Comparison of ENCODE assay signal across 15 cellular contexts in the genomic region with DNA sequence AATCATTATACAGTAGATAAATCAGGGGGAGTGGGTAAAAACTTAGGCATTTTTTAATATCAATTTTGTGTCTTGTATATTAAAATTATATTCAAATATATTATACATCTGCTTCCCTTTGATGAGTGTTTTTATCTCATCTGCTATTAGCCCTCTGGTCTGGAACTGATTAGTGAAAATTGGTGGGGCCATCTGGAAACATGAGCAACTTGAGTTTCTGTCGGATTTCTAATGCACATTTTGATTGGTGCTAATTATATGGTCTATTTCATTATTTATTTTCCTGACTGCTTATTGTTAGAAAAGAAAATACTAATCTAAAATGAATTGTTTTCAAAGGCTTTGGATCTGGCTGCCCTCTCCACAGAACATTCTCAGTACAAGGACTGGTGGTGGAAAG. TPM values are rescaled to one million over a fixed set of nuclear protein-coding genes. Genes with fewer than 3 reads are reported as not detected.
DNase-seq lines count a peak whose midpoint lies in the region; ATAC-seq and TF ChIP-seq lines count a peak whose summit lies in the region.
"Had no signal": no experiment of that assay in that cellular context is flagged by ENCODE, and none has a peak within 500 bp of the region (broad histone marks: within the 10 kb centered on the region; RNA-seq: fewer than 3 reads in every experiment).

No MANE protein-coding gene starts in this region.

- H3K27me3 ChIP-seq in thyroid gland: no peaks in the 10 kb centered on the region
- H3K27me3 ChIP-seq: BLaER1 treated with 17β-estradiol and CSF1 and Interleukin-3, amounts not matched to agents 10 nM and 100 nM had no signal

- WGBS in thyroid gland, 2 donors: 71 to 79% methylated on average over 1 of the region's 1 CpG

- H3K4me1 ChIP-seq in thyroid gland: peaks cover 0 to 15% of the 10 kb centered on the region in 2 donors
- H3K4me1 ChIP-seq: BLaER1 treated with 17β-estradiol and CSF1 and Interleukin-3, amounts not matched to agents 10 nM and 100 nM had no signal

- H3K36me3 ChIP-seq in thyroid gland: no peaks in the 10 kb centered on the region

- H3K4me3 ChIP-seq in thyroid gland (replicated peaks in 1 of 3): no peak overlapping the region
- H3K4me3 ChIP-seq: BLaER1 treated with 17β-estradiol and CSF1 and Interleukin-3, amounts not matched to agents 10 nM and 100 nM had no signal

- ATAC-seq in SK-N-SH treated with all-trans-retinoic acid at 6 μM for 48 hours (peak; percentile 66), HG02623 (IDR thresholded peaks at IDR 0.05; ENCODE audit: unreplicated experiment) (no peak)
- ATAC-seq: HCT116 had no signal

- DNase-seq in DMS79 treated with DMSO at 0.1 percent for 48 hours (lab: John Stamatoyannopoulos, UW): peak; percentile 68
- no peak for DNase-seq in DMS79 (lab: John Stamatoyannopoulos, UW)
- peak; percentile 83 to 88 for DNase-seq in NCI-H524 (lab: John Stamatoyannopoulos, UW)
- DNase-seq in thyroid gland: no peak
- DNase-seq in SKM-1 treated with dmso at 0.1 percent for 144 hours (lab: John Stamatoyannopoulos, UW; ENCODE audit: unreplicated experiment): no peak
- DNase-seq: 8988T; AML-193; Calu3; CD4-positive, CD25-positive, alpha-beta regulatory T cell; DMS153; GF-D8 had no signal

- TF ChIP-seq CTCF in thyroid gland (IDR thresholded peaks at IDR 0.05): no peak

- H3K27ac ChIP-seq in thyroid gland: peak overlapping the region in 2 of 3 donors; percentile 11 to 88
- H3K27ac ChIP-seq: BLaER1 treated with 17β-estradiol and CSF1 and Interleukin-3, amounts not matched to agents 10 nM and 100 nM had no signal

- intact Hi-C loops in thyroid gland (cut with DNase I): no loop called here

- H3K9me3 ChIP-seq in thyroid gland: no peaks in the 10 kb centered on the region
- H3K9me3 ChIP-seq: BLaER1 treated with 17β-estradiol and CSF1 and Interleukin-3, amounts not matched to agents 10 nM and 100 nM had no signal

- TF ChIP-seq POLR2A in thyroid gland (IDR thresholded peaks at IDR 0.05): no peak

TF ChIP-seq in SK-N-SH treated with all-trans-retinoic acid at 6 μM for 48 hours, 23 proteins besides CTCF, POLR2A, EP300 and RAD21 (continues in another document):
- TF ChIP-seq, protein P1, sequence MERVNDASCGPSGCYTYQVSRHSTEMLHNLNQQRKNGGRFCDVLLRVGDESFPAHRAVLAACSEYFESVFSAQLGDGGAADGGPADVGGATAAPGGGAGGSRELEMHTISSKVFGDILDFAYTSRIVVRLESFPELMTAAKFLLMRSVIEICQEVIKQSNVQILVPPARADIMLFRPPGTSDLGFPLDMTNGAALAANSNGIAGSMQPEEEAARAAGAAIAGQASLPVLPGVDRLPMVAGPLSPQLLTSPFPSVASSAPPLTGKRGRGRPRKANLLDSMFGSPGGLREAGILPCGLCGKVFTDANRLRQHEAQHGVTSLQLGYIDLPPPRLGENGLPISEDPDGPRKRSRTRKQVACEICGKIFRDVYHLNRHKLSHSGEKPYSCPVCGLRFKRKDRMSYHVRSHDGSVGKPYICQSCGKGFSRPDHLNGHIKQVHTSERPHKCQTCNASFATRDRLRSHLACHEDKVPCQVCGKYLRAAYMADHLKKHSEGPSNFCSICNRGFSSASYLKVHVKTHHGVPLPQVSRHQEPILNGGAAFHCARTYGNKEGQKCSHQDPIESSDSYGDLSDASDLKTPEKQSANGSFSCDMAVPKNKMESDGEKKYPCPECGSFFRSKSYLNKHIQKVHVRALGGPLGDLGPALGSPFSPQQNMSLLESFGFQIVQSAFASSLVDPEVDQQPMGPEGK (CRISPR knock-in tag; IDR thresholded peaks at IDR 0.05; ENCODE audit: borderline replicate concordance): no peak
- TF ChIP-seq ESRRG (CRISPR knock-in tag; IDR thresholded peaks at IDR 0.05) (no peak), ARNTL (CRISPR knock-in tag; IDR thresholded peaks at IDR 0.05; ENCODE audit: borderline replicate concordance, low read depth) (no peak), ZFP30 (CRISPR knock-in tag; IDR thresholded peaks at IDR 0.05) (no peak), ZNF8 (CRISPR knock-in tag; IDR thresholded peaks at IDR 0.05) (no peak), ZNF70 (CRISPR knock-in tag; IDR thresholded peaks at IDR 0.05) (no peak), ISL1 (CRISPR knock-in tag; IDR thresholded peaks at IDR 0.05) (peak; percentile 74), OSR1 (CRISPR knock-in tag; IDR thresholded peaks at IDR 0.05) (no peak), PPARA (CRISPR knock-in tag; IDR thresholded peaks at IDR 0.05; ENCODE audit: borderline replicate concordance) (no peak), SNAI2 (CRISPR knock-in tag; IDR thresholded peaks at IDR 0.05) (no peak), BACH2 (CRISPR knock-in tag; IDR thresholded peaks at IDR 0.05; ENCODE audit: borderline replicate concordance) (no peak), CSDC2 (CRISPR knock-in tag; IDR thresholded peaks at IDR 0.05) (no peak), TOX (CRISPR knock-in tag; IDR thresholded peaks at IDR 0.05; ENCODE audit: borderline replicate concordance) (no peak), RARB (CRISPR knock-in tag; IDR thresholded peaks at IDR 0.05) (no peak), ZC3H10 (CRISPR knock-in tag; IDR thresholded peaks at IDR 0.05) (no peak), ZFP3 (CRISPR knock-in tag; IDR thresholded peaks at IDR 0.05) (no peak), TCF4 (CRISPR knock-in tag; IDR thresholded peaks at IDR 0.05; ENCODE audit: borderline replicate concordance) (peak; percentile 100)
- TF ChIP-seq, protein P2, sequence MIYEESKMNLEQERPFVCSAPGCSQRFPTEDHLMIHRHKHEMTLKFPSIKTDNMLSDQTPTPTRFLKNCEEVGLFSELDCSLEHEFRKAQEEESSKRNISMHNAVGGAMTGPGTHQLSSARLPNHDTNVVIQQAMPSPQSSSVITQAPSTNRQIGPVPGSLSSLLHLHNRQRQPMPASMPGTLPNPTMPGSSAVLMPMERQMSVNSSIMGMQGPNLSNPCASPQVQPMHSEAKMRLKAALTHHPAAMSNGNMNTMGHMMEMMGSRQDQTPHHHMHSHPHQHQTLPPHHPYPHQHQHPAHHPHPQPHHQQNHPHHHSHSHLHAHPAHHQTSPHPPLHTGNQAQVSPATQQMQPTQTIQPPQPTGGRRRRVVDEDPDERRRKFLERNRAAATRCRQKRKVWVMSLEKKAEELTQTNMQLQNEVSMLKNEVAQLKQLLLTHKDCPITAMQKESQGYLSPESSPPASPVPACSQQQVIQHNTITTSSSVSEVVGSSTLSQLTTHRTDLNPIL (CRISPR knock-in tag; IDR thresholded peaks at IDR 0.05; ENCODE audit: low read depth): 0 out of 2 replicates have a peak, but pooled peaks have one; percentile 22
- TF ChIP-seq, protein P3, sequence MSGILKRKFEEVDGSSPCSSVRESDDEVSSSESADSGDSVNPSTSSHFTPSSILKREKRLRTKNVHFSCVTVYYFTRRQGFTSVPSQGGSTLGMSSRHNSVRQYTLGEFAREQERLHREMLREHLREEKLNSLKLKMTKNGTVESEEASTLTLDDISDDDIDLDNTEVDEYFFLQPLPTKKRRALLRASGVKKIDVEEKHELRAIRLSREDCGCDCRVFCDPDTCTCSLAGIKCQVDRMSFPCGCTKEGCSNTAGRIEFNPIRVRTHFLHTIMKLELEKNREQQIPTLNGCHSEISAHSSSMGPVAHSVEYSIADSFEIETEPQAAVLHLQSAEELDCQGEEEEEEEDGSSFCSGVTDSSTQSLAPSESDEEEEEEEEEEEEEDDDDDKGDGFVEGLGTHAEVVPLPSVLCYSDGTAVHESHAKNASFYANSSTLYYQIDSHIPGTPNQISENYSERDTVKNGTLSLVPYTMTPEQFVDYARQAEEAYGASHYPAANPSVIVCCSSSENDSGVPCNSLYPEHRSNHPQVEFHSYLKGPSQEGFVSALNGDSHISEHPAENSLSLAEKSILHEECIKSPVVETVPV (CRISPR knock-in tag; IDR thresholded peaks at IDR 0.05): peak; percentile 23; the same call in 1 of the 2 replicates
- TF ChIP-seq, protein P4, sequence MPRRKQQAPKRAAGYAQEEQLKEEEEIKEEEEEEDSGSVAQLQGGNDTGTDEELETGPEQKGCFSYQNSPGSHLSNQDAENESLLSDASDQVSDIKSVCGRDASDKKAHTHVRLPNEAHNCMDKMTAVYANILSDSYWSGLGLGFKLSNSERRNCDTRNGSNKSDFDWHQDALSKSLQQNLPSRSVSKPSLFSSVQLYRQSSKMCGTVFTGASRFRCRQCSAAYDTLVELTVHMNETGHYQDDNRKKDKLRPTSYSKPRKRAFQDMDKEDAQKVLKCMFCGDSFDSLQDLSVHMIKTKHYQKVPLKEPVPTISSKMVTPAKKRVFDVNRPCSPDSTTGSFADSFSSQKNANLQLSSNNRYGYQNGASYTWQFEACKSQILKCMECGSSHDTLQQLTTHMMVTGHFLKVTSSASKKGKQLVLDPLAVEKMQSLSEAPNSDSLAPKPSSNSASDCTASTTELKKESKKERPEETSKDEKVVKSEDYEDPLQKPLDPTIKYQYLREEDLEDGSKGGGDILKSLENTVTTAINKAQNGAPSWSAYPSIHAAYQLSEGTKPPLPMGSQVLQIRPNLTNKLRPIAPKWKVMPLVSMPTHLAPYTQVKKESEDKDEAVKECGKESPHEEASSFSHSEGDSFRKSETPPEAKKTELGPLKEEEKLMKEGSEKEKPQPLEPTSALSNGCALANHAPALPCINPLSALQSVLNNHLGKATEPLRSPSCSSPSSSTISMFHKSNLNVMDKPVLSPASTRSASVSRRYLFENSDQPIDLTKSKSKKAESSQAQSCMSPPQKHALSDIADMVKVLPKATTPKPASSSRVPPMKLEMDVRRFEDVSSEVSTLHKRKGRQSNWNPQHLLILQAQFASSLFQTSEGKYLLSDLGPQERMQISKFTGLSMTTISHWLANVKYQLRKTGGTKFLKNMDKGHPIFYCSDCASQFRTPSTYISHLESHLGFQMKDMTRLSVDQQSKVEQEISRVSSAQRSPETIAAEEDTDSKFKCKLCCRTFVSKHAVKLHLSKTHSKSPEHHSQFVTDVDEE (CRISPR knock-in tag; IDR thresholded peaks at IDR 0.05): peak; percentile 81; the same call in 1 of the 2 replicates
- TF ChIP-seq, protein P5, sequence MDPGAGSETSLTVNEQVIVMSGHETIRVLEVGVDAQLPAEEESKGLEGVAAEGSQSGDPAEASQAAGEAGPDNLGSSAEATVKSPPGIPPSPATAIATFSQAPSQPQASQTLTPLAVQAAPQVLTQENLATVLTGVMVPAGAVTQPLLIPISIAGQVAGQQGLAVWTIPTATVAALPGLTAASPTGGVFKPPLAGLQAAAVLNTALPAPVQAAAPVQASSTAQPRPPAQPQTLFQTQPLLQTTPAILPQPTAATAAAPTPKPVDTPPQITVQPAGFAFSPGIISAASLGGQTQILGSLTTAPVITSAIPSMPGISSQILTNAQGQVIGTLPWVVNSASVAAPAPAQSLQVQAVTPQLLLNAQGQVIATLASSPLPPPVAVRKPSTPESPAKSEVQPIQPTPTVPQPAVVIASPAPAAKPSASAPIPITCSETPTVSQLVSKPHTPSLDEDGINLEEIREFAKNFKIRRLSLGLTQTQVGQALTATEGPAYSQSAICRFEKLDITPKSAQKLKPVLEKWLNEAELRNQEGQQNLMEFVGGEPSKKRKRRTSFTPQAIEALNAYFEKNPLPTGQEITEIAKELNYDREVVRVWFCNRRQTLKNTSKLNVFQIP (CRISPR knock-in tag; IDR thresholded peaks at IDR 0.05; ENCODE audit: borderline replicate concordance, low read depth): no peak

RNA-seq across cellular contexts. Expression of a gene that starts 28.2 kb away (rescaled TPM):
- 100 to 1,000 TPM in 1 of 4 donors, 10 to 100 TPM in 3; 51.4 to 118 (median 68.0) TPM for total RNA-seq in thyroid gland

RNA-seq across cellular contexts. Expression of a gene that starts 59.9 kb away (rescaled TPM):
- 10 to 100 TPM in 1 of 4 donors, 1 to 10 TPM in 3; 3.8 to 15.8 (median 7.3) TPM for total RNA-seq in thyroid gland

Comparison
In these comparisons a context has a peak if more than half of its experiments do, and no peak if none do; other contexts are left out.
1. DNase-seq: peak in DMS79 treated with DMSO at 0.1 percent for 48 hours (single experiment) and NCI-H524 (2 of 2); none in DMS79 (single experiment), thyroid gland (0 of 2) and SKM-1 treated with dmso at 0.1 percent for 144 hours (single experiment).